In the genomic region with DNA sequence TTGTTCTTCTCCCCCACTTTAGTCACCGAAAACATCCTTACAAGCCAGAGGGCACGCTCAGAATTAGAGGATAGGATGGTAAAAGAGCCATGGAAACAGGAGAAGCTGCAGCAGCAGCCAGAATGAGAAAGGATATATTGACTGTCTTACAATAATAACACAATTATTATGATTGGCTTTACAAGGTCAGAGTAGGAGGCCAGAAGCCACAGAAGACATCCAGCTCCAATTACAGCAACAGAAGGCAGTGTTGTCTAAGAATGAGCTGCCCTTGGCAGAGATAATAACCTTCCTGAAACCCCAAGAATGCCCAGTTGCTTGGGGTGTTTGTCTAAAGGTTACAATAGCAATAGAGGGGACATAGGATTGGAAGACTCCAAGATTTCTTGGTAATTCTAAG, we compare ENCODE assay signal across 26 cellular contexts.
"Had no signal": no experiment of that assay in that cellular context is flagged by ENCODE, and none has a peak within 500 bp of the region (broad histone marks: within the 10 kb centered on the region; RNA-seq: fewer than 3 reads in every experiment).

No MANE protein-coding gene starts in this region.

- H3K36me3 ChIP-seq: esophagus squamous epithelium, thoracic aorta, upper lobe of left lung had no signal

- H3K9me3 Mint-ChIP-seq: mesothelial cell of epicardium, neural crest cell had no signal

- H3K36me3 Mint-ChIP-seq: activated naive CD4-positive, alpha-beta T cell treated with anti-CD3 and anti-CD28 coated beads, Interleukin-2, amount 50 U/mL, for 72 hours; mesothelial cell of epicardium had no signal

- H3K27ac Mint-ChIP-seq: activated B cell treated with CpG ODN at 0.5 μM for 24 hours; activated naive CD4-positive, alpha-beta T cell treated with anti-CD3 and anti-CD28 coated beads, Interleukin-2, amount 50 U/mL, for 72 hours; activated T-cell treated with anti-CD3 and anti-CD28 coated beads, Interleukin-2, amount 50 U/mL, for 72 hours; mesothelial cell of epicardium had no signal

- H3K4me3 ChIP-seq: esophagus squamous epithelium, skin epidermis, thoracic aorta, upper lobe of left lung had no signal

- H3K4me1 ChIP-seq: upper lobe of left lung had no signal

- H3K9me3 ChIP-seq: esophagus squamous epithelium, thoracic aorta, upper lobe of left lung had no signal

- H3K27ac ChIP-seq: epithelial cell of prostate, esophagus squamous epithelium, skin epidermis, thoracic aorta, upper lobe of left lung had no signal

- DNase-seq: activated B cell treated with CpG ODN at 0.5 μM for 24 hours; activated CD4-positive, alpha-beta T cell treated with anti-CD3 and anti-CD28 coated beads, Interleukin-2, amount 50 U/mL, for 4 hours; activated naive CD4-positive, alpha-beta T cell; activated T-cell treated with anti-CD3 and anti-CD28 coated beads for 4 hours; activated T-cell treated with anti-CD3 and anti-CD28 coated beads, Interleukin-2, amount 50 U/mL, for 72 hours; anterior cingulate cortex; effector CD8-positive, alpha-beta T cell; esophagus squamous epithelium; glutamatergic neuron; left cardiac atrium; left ventricle myocardium superior; naive thymus-derived CD8-positive, alpha-beta T cell; nucleus accumbens; posterior cingulate gyrus; right cardiac atrium; stimulated activated CD4-positive, alpha-beta T cell treated with anti-CD3 and anti-CD28 coated beads, Interleukin-12 subunit alpha, Interleukin-12 subunit beta, amount 100 ng/mL, for 4 hours; stimulated activated CD4-positive, alpha-beta T cell treated with anti-CD3 and anti-CD28 coated beads, Interleukin-4, amount 100 ng/mL, for 1 hour; stimulated activated naive CD8-positive, alpha-beta T cell treated with anti-CD3 and anti-CD28 coated beads, Interleukin-15, Interleukin-2, amounts not matched to agents 100 U/mL and 50 U/mL, for 24 hours; T-helper 2 cell; upper lobe of left lung had no signal

- H3K27me3 ChIP-seq: esophagus squamous epithelium, upper lobe of left lung had no signal

- ATAC-seq: activated naive CD4-positive, alpha-beta T cell treated with anti-CD3 and anti-CD28 coated beads, Interleukin-2, amount 50 U/mL, for 72 hours; activated T-cell treated with anti-CD3 and anti-CD28 coated beads, Interleukin-2, amount 50 U/mL, for 72 hours; left cardiac atrium; left ventricle myocardium superior; naive thymus-derived CD8-positive, alpha-beta T cell; right cardiac atrium; stimulated activated naive CD8-positive, alpha-beta T cell treated with anti-CD3 and anti-CD28 coated beads, Interleukin-15, Interleukin-2, amounts not matched to agents 100 U/mL and 50 U/mL, for 24 hours had no signal

- H3K4me3 Mint-ChIP-seq: activated B cell treated with CpG ODN at 0.5 μM for 24 hours; activated T-cell treated with anti-CD3 and anti-CD28 coated beads, Interleukin-2, amount 50 U/mL, for 72 hours; mesothelial cell of epicardium; naive thymus-derived CD8-positive, alpha-beta T cell; neural crest cell had no signal

- H3K4me1 Mint-ChIP-seq: activated B cell treated with CpG ODN at 0.5 μM for 24 hours; naive thymus-derived CD8-positive, alpha-beta T cell; neural crest cell had no signal
